ENCODE assay signal across 13 cellular contexts in genomic region chr6:34273242-34273805, GRCh38. TPM values are rescaled to one million over a fixed set of nuclear protein-coding genes. Genes with fewer than 3 reads are reported as not detected.
A peak's percentile ranks its signal among the peaks of the same experiment; 100 is the strongest.
DNase-seq lines count a peak whose midpoint lies in the region; ATAC-seq and TF ChIP-seq lines count a peak whose summit lies in the region.
"Had no signal": no experiment of that assay in that cellular context is flagged by ENCODE, and none has a peak within 500 bp of the region (broad histone marks: within the 10 kb centered on the region; RNA-seq: fewer than 3 reads in every experiment).

No MANE protein-coding gene starts in this region.

- no peaks in the 10 kb centered on the region for H3K79me2 ChIP-seq in hepatocyte

- no peaks in the 10 kb centered on the region for H3K9me3 Mint-ChIP-seq in T-helper 2 cell treated with Interferon-gamma antibody and Interleukin-4, amounts not matched to agents 5 μg/mL and 100 μg/mL, for 36 hours
- H3K9me3 Mint-ChIP-seq: neural crest cell had no signal

- H2AFZ ChIP-seq in hepatocyte = no peak overlapping the region

- H3K9me3 ChIP-seq in gastrocnemius medialis = no peaks in the 10 kb centered on the region
- no peaks in the 10 kb centered on the region for H3K9me3 ChIP-seq in hepatocyte (ENCODE audit: low read depth)

- no peaks in the 10 kb centered on the region for H3K27me3 ChIP-seq in gastrocnemius medialis
- H3K27me3 ChIP-seq in hepatocyte = no peaks in the 10 kb centered on the region

- no peaks in the 10 kb centered on the region for H3K36me3 Mint-ChIP-seq in T-helper 2 cell treated with Interferon-gamma antibody and Interleukin-4, amounts not matched to agents 5 μg/mL and 100 μg/mL, for 36 hours (ENCODE audit: low read depth)

- no peaks in the 10 kb centered on the region for H4K20me1 ChIP-seq in hepatocyte (ENCODE audit: insufficient read depth, poor library complexity, severe bottlenecking)

- no peaks in the 10 kb centered on the region for H3K9me2 ChIP-seq in hepatocyte (replicated peaks; ENCODE audit: insufficient read depth)

- H3K4me2 ChIP-seq in hepatocyte = no peak overlapping the region

- ATAC-seq in left cardiac atrium (peak; percentile 89 to 90), gastrocnemius medialis (no peak), GM18502 (IDR thresholded peaks at IDR 0.05; ENCODE audit: poor library complexity, unreplicated experiment) (no peak), GM21390 (IDR thresholded peaks at IDR 0.05; ENCODE audit: unreplicated experiment) (no peak)

- TF ChIP-seq CTCF in GM13977 (IDR thresholded peaks at IDR 0.05; ENCODE audit: extremely low read depth, insufficient read depth, missing control alignments) (no peak), gastrocnemius medialis (IDR thresholded peaks at IDR 0.05 in 4 of 5, conservative IDR thresholded peaks at IDR 0.05 in 1 of 5) (no peak), hepatocyte (IDR thresholded peaks at IDR 0.05; ENCODE audit: poor library complexity) (no peak)

- in situ Hi-C loops in GM13977 (cut with MboI; ENCODE audit: low pct_unique_long_range_greater_than_20kb, low sequenced_read_pairs, unreplicated experiment) = no loop called here
- in situ Hi-C loops in gastrocnemius medialis (cut with MboI; ENCODE audit: low sequenced_read_pairs in 4 of 4) = loop anchor here in 1 of 4 donors (25.0 kb wide), 1 partner anchor 339 kb away; no protein-coding TSS in a partner anchor

- H3K27ac ChIP-seq in gastrocnemius medialis (peak overlapping the region; percentile 7 to 55 (median 37)), hepatocyte (no peak overlapping the region)
- H3K27ac ChIP-seq: SK-N-MC had no signal

- H3K27me3 Mint-ChIP-seq in T-helper 2 cell treated with Interferon-gamma antibody and Interleukin-4, amounts not matched to agents 5 μg/mL and 100 μg/mL, for 36 hours (ENCODE audit: low read depth) = no peaks in the 10 kb centered on the region

- H3K4me3 ChIP-seq in gastrocnemius medialis = no peak overlapping the region
- H3K4me3 ChIP-seq in hepatocyte = no peak overlapping the region
- H3K4me3 ChIP-seq: SK-N-MC had no signal

- no peaks in the 10 kb centered on the region for H3K4me1 Mint-ChIP-seq in T-helper 2 cell treated with Interferon-gamma antibody and Interleukin-4, amounts not matched to agents 5 μg/mL and 100 μg/mL, for 36 hours (ENCODE audit: low read depth)

- no peaks in the 10 kb centered on the region for H3K36me3 ChIP-seq in gastrocnemius medialis
- no peaks in the 10 kb centered on the region for H3K36me3 ChIP-seq in hepatocyte (replicated peaks; ENCODE audit: insufficient read depth, low read depth)

- no peak overlapping the region for H3K4me3 Mint-ChIP-seq in T-helper 2 cell treated with Interferon-gamma antibody and Interleukin-4, amounts not matched to agents 5 μg/mL and 100 μg/mL, for 36 hours
- H3K4me3 Mint-ChIP-seq: neural crest cell had no signal

- H3K4me1 ChIP-seq in gastrocnemius medialis (peaks cover 32 to 36% of the 10 kb centered on the region in 2 donors), hepatocyte (ENCODE audit: insufficient read depth) (no peaks in the 10 kb centered on the region)

- no peak overlapping the region for H3K27ac Mint-ChIP-seq in T-helper 2 cell treated with Interferon-gamma antibody and Interleukin-4, amounts not matched to agents 5 μg/mL and 100 μg/mL, for 36 hours

- TF ChIP-seq POLR2A in gastrocnemius medialis (IDR thresholded peaks at IDR 0.05) = no peak

- DNase-seq in GM13977 (ENCODE audit: low spot score) = peak; percentile 39
- DNase-seq in UCSD-AML1 (lab: John Stamatoyannopoulos, UW; ENCODE audit: unreplicated experiment) = peak; percentile 89
- peak; percentile 83 for DNase-seq in left cardiac atrium
- DNase-seq in gastrocnemius medialis = no peak
- no peak for DNase-seq in T-helper 2 cell treated with Interferon-gamma antibody and Interleukin-4, amounts not matched to agents 5 μg/mL and 100 μg/mL, for 36 hours (ENCODE audit: low spot score)
- DNase-seq in hepatocyte (ENCODE audit: low spot score) = no peak
- DNase-seq: DND-41, hippocampal formation, NCI-H524 treated with DMSO at 0.1 percent for 48 hours had no signal

- intact Hi-C loops in left cardiac atrium (cut with DNase I) (no loop called here), gastrocnemius medialis (cut with DNase I; ENCODE audit: low total_unique reads) (no loop called here)

- 66% methylated on average over 3 of the region's 3 CpGs for WGBS in hepatocyte (ENCODE audit: low lambda C conversion rate, missing lambda C conversion rate)

RNA-seq across cellular contexts. Expression of gene SMIM29, which starts 24.5 kb away (rescaled TPM):
- 10 to 100 TPM; 18.4 to 22.7 TPM for total RNA-seq in left cardiac atrium
- 10 to 100 TPM; 21.4 to 39.5 (median 33.4) TPM for total RNA-seq in gastrocnemius medialis
- total RNA-seq in hepatocyte = 9.2 and 11.4 TPM in 2 replicates
- 27.6 and 33.8 TPM in 2 replicates for polyA plus RNA-seq in hepatocyte

RNA-seq across cellular contexts. Expression of gene HMGA1, which starts 36.7 kb away (rescaled TPM):
- total RNA-seq in left cardiac atrium = 10 to 100 TPM; 32.5 to 36.2 TPM
- 100 to 1,000 TPM in 3 of 4 donors, 10 to 100 TPM in 1; 74.1 to 163 (median 154) TPM for total RNA-seq in gastrocnemius medialis
- 43.4 and 57.9 TPM in 2 replicates for total RNA-seq in hepatocyte
- 69.0 and 94.8 TPM in 2 replicates for polyA plus RNA-seq in hepatocyte

Comparison
In these comparisons a context has a peak if more than half of its experiments do, and no peak if none do; other contexts are left out.
1. DNase-seq: peak in GM13977 (single experiment), UCSD-AML1 (single experiment) and left cardiac atrium (single experiment); none in gastrocnemius medialis (0 of 2), T-helper 2 cell treated with Interferon-gamma antibody and Interleukin-4, amounts not matched to agents 5 μg/mL and 100 μg/mL, for 36 hours (single experiment) and hepatocyte (single experiment).
2. ATAC-seq: peak in left cardiac atrium (2 of 2); none in gastrocnemius medialis (0 of 2), GM18502 (single experiment) and GM21390 (single experiment).